Comparison of ENCODE assay signal across 34 cellular contexts in the genomic region with DNA sequence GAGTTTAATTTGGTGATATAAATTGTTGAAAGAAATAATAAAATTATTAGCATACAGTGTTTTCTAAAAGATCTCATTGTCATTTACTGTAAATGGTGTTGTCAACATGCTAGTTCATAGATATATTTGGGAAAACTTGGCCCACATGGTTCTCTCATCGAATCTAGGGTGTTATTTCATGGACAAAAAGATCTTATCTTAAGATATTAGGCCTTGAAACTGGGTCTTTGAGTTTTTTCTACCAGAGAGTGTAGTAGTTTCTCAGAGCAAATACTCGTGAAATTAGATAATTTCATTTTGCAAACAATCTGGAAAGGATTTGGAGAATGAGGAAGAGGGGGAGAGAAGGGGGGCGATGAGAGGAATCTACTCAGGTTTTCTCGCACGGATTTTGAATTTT.
"Had no signal": no experiment of that assay in that cellular context is flagged by ENCODE, and none has a peak within 500 bp of the region (broad histone marks: within the 10 kb centered on the region; RNA-seq: fewer than 3 reads in every experiment).

No MANE protein-coding gene starts in this region.

- H3K27me3 ChIP-seq: MG63 had no signal

- H3K4me2 ChIP-seq: KMS-11 had no signal

- H3K9ac ChIP-seq: KMS-11 had no signal

- H3K36me3 ChIP-seq: MG63 had no signal

- H3K27ac ChIP-seq: KMS-11 had no signal

- DNase-seq: Karpas-422, Kasumi-1, KG1, MG63, MM.1S, MV-4-11, NCI-H1048, NCI-H1092, NCI-H1092 treated with DMSO at 0.1 percent for 48 hours, NCI-H1105, NCI-H1105 treated with DMSO at 0.1 percent for 48 hours, NCI-H1417, NCI-H1417 treated with DMSO at 0.1 percent for 48 hours, NCI-H1436, NCI-H1436 treated with DMSO at 0.1 percent for 48 hours, NCI-H146, NCI-H1694, NCI-H1694 treated with DMSO at 0.1 percent for 48 hours, NCI-H187, NCI-H187 treated with DMSO at 0.1 percent for 48 hours, NCI-H1930, NCI-H2029, NCI-H2029 treated with DMSO at 0.1 percent for 48 hours, NCI-H2081, NCI-H2081 treated with DMSO at 0.1 percent for 48 hours, NCI-H2107, NCI-H2171, NCI-H2171 treated with DMSO at 0.1 percent for 48 hours, NCI-H2227 treated with DMSO at 0.1 percent for 48 hours, NCI-H226, NCI-H345, NCI-H446, NCI-H446 treated with DMSO at 0.1 percent for 48 hours had no signal

- H3K4me3 ChIP-seq: MG63 had no signal

- H3K9me3 ChIP-seq: MG63 had no signal
